13 cellular contexts compared by ENCODE assay signal in genomic region chr1:39701092-39701460, GRCh38. TPM values are rescaled to one million over a fixed set of nuclear protein-coding genes. Genes with fewer than 3 reads are reported as not detected.
DNase-seq lines count a peak whose midpoint lies in the region; ATAC-seq and TF ChIP-seq lines count a peak whose summit lies in the region.
"Had no signal": no experiment of that assay in that cellular context is flagged by ENCODE, and none has a peak within 500 bp of the region (broad histone marks: within the 10 kb centered on the region; RNA-seq: fewer than 3 reads in every experiment).

No MANE protein-coding gene starts in this region.

- H3K27me3 ChIP-seq in PC-3 (ENCODE audit: low read length) (peaks cover 19% of the 10 kb centered on the region), heart left ventricle (peaks cover 0 to 6% (median 0%) of the 10 kb centered on the region in 9 donors), trophoblast cell (ENCODE audit: insufficient read depth, low read length) (peaks cover 18% of the 10 kb centered on the region)

- TF ChIP-seq CTCF in PC-3 (conservative IDR thresholded peaks at IDR 0.05; ENCODE audit: low read depth, low read length): no peak
- TF ChIP-seq CTCF in heart left ventricle (IDR thresholded peaks at IDR 0.05): no peak

- H3K79me1 ChIP-seq in trophoblast cell (ENCODE audit: low read length): no peaks in the 10 kb centered on the region

- intact Hi-C loops in PC-3 (cut with micrococcal nuclease) (loop anchor here (2.0 kb wide), 1 partner anchor 20 kb away; no protein-coding TSS in a partner anchor), heart left ventricle (cut with DNase I) (no loop called here)

- H4K20me1 ChIP-seq in PC-3 (ENCODE audit: low read length): no peaks in the 10 kb centered on the region

- no peak overlapping the region for H4K91ac ChIP-seq in trophoblast cell (ENCODE audit: low read depth, low read length)

- no peak overlapping the region for H2BK12ac ChIP-seq in trophoblast cell (ENCODE audit: low read length)

- H4K12ac ChIP-seq in trophoblast cell (ENCODE audit: low read depth, low read length): no peak overlapping the region

- 6 to 20% (median 9%) methylated on average over 11 to 12 of the region's 12 CpGs for WGBS in heart left ventricle, 4 donors
- no CpG with 5 or more reads among the region's 12 CpGs for WGBS in trophoblast cell (ENCODE audit: extremely low coverage, insufficient coverage, insufficient read length)

- DNase-seq in PC-3: peak; percentile 8
- DNase-seq in heart left ventricle: peak in 1 of 5 donors; percentile 37
- DNase-seq in trophoblast cell: no peak
- DNase-seq in HT-29 (ENCODE audit: low spot score): no peak
- no peak for DNase-seq in T-helper 2 cell treated with Interferon-gamma antibody and Interleukin-4, amounts not matched to agents 5 μg/mL and 100 μg/mL, for 36 hours (ENCODE audit: low spot score)
- DNase-seq: activated CD4-positive, alpha-beta memory T cell treated with anti-CD3 and anti-CD28 coated beads, Interleukin-2, amount 10 ng/mL, durations not matched to agents 7 days and 5 days; cortex of kidney had no signal

- H3F3A ChIP-seq in PC-3 (ENCODE audit: low read length, unreplicated experiment): no peaks in the 10 kb centered on the region

- peaks cover 38% of the 10 kb centered on the region for H3K27me3 Mint-ChIP-seq in T-helper 2 cell treated with Interferon-gamma antibody and Interleukin-4, amounts not matched to agents 5 μg/mL and 100 μg/mL, for 36 hours (ENCODE audit: low read depth)

- H3K4me1 ChIP-seq in ES-I3 (ENCODE audit: insufficient read depth, low read length) (peaks cover 6% of the 10 kb centered on the region; the same call in 1 of the 2 replicates), PC-3 (ENCODE audit: insufficient read depth, low read length) (no peaks in the 10 kb centered on the region), heart left ventricle (peaks cover 0 to 16% (median 4%) of the 10 kb centered on the region in 12 donors), trophoblast cell (ENCODE audit: control insufficient read depth in 1 of 2, insufficient read depth in 2 of 2, low read length in 2 of 2) (no peaks in the 10 kb centered on the region)

- no peak overlapping the region for H3K18ac ChIP-seq in trophoblast cell (ENCODE audit: low read length)

- H3K79me2 ChIP-seq in PC-3 (ENCODE audit: low read length) (no peaks in the 10 kb centered on the region), trophoblast cell (ENCODE audit: control insufficient read depth, insufficient read depth, low read length, poor library complexity) (no peaks in the 10 kb centered on the region)

- no peak overlapping the region for H3K4me3 Mint-ChIP-seq in T-helper 2 cell treated with Interferon-gamma antibody and Interleukin-4, amounts not matched to agents 5 μg/mL and 100 μg/mL, for 36 hours
- H3K4me3 Mint-ChIP-seq: activated CD4-positive, alpha-beta memory T cell treated with anti-CD3 and anti-CD28 coated beads, Interleukin-2, amount 10 ng/mL, durations not matched to agents 7 days and 5 days had no signal

- no peak overlapping the region for H4K8ac ChIP-seq in trophoblast cell (ENCODE audit: low read depth, low read length)

- H3K9ac ChIP-seq in ES-I3 (ENCODE audit: low read depth, low read length): peak overlapping the region; percentile 36; the same call in 1 of the 2 replicates
- no peak overlapping the region for H3K9ac ChIP-seq in PC-3 (ENCODE audit: low read length)
- H3K9ac ChIP-seq in trophoblast cell (ENCODE audit: low read length): no peak overlapping the region

- no peaks in the 10 kb centered on the region for H3K9me2 ChIP-seq in PC-3 (replicated peaks; ENCODE audit: low read length)

- H3K36me3 ChIP-seq in ES-I3 (ENCODE audit: insufficient read depth, low read length) (no peaks in the 10 kb centered on the region), PC-3 (ENCODE audit: low read depth, low read length) (no peaks in the 10 kb centered on the region), heart left ventricle (no peaks in the 10 kb centered on the region), trophoblast cell (ENCODE audit: control insufficient read depth in 1 of 2, insufficient read depth in 2 of 2, low read length in 2 of 2) (no peaks in the 10 kb centered on the region)

- TF ChIP-seq POLR2A in heart left ventricle (IDR thresholded peaks at IDR 0.05): no peak

- H3K27ac Mint-ChIP-seq in T-helper 2 cell treated with Interferon-gamma antibody and Interleukin-4, amounts not matched to agents 5 μg/mL and 100 μg/mL, for 36 hours: no peak overlapping the region
- H3K27ac Mint-ChIP-seq: activated CD4-positive, alpha-beta memory T cell treated with anti-CD3 and anti-CD28 coated beads, Interleukin-2, amount 10 ng/mL, durations not matched to agents 7 days and 5 days had no signal

- H3K23ac ChIP-seq in trophoblast cell (ENCODE audit: low read length): no peak overlapping the region

- POLR2A ChIA-PET in PC-3 (lab: Charles Lee; ENCODE audit: unreplicated experiment): no interaction called here

- BruUV-seq in PC-3 (replicated peaks; lab: Mats Ljungman, UMichigan): no TSS peak

- ATAC-seq in PC-3 (no peak), heart left ventricle (peak; percentile 50 to 80 (median 63)), HG03135 (IDR thresholded peaks at IDR 0.05; ENCODE audit: unreplicated experiment) (no peak), GM19395 (IDR thresholded peaks at IDR 0.05; ENCODE audit: unreplicated experiment) (no peak)

- H3K36me3 Mint-ChIP-seq in T-helper 2 cell treated with Interferon-gamma antibody and Interleukin-4, amounts not matched to agents 5 μg/mL and 100 μg/mL, for 36 hours (ENCODE audit: low read depth): no peaks in the 10 kb centered on the region

- no peaks in the 10 kb centered on the region for H3K9me3 Mint-ChIP-seq in T-helper 2 cell treated with Interferon-gamma antibody and Interleukin-4, amounts not matched to agents 5 μg/mL and 100 μg/mL, for 36 hours
- H3K9me3 Mint-ChIP-seq: activated CD4-positive, alpha-beta memory T cell treated with anti-CD3 and anti-CD28 coated beads, Interleukin-2, amount 10 ng/mL, durations not matched to agents 7 days and 5 days had no signal

- no peaks in the 10 kb centered on the region for H3K4me1 Mint-ChIP-seq in T-helper 2 cell treated with Interferon-gamma antibody and Interleukin-4, amounts not matched to agents 5 μg/mL and 100 μg/mL, for 36 hours (ENCODE audit: low read depth)
- H3K4me1 Mint-ChIP-seq: activated CD4-positive, alpha-beta memory T cell treated with anti-CD3 and anti-CD28 coated beads, Interleukin-2, amount 10 ng/mL, durations not matched to agents 7 days and 5 days had no signal

- H2AK5ac ChIP-seq in trophoblast cell (ENCODE audit: low read length): no peak overlapping the region

- H3K14ac ChIP-seq in trophoblast cell (ENCODE audit: low read length): no peak overlapping the region

- H3K4ac ChIP-seq in trophoblast cell (ENCODE audit: low read depth, low read length): no peak overlapping the region

- CTCF ChIA-PET in PC-3 (lab: Charles Lee): interaction anchor here (0.5 to 1.1 kb wide), 2 partner anchors 79 to 145 kb away, joined by 3 to 6 read pairs; no protein-coding TSS in a partner anchor

- H2BK120ac ChIP-seq in trophoblast cell (ENCODE audit: insufficient read depth, low read length, poor library complexity): no peak overlapping the region

- H3K27ac ChIP-seq in PC-3 (ENCODE audit: low read length) (no peak overlapping the region), heart left ventricle (no peak overlapping the region), trophoblast cell (ENCODE audit: low read depth, low read length) (no peak overlapping the region)

- H3K9me3 ChIP-seq in ES-I3 (ENCODE audit: control insufficient read depth, insufficient read depth, low read length): no peaks in the 10 kb centered on the region
- H3K9me3 ChIP-seq in PC-3 (ENCODE audit: low read length): no peaks in the 10 kb centered on the region
- H3K9me3 ChIP-seq in heart left ventricle: no peaks in the 10 kb centered on the region
- peaks cover 3% of the 10 kb centered on the region for H3K9me3 ChIP-seq in trophoblast cell (ENCODE audit: insufficient read depth, low read depth, low read length)

- H2BK5ac ChIP-seq in trophoblast cell (ENCODE audit: low read depth, low read length, poor library complexity): no peak overlapping the region

- 0 out of 2 replicates have a peak overlapping the region, but pooled peaks have one; percentile 46 for H2AFZ ChIP-seq in PC-3 (ENCODE audit: low read length)
- no peak overlapping the region for H2AFZ ChIP-seq in trophoblast cell (ENCODE audit: insufficient read depth, low read length, poor library complexity)

- no peak overlapping the region for H3K4me3 ChIP-seq in PC-3 (ENCODE audit: low read length)
- peak overlapping the region in 1 of 12 donors; percentile 9 for H3K4me3 ChIP-seq in heart left ventricle
- H3K4me3 ChIP-seq in trophoblast cell (ENCODE audit: low read depth, low read length): no peak overlapping the region

- H3K4me2 ChIP-seq in PC-3 (ENCODE audit: low read length) (no peak overlapping the region), trophoblast cell (ENCODE audit: low read length) (peak overlapping the region; percentile 2)

RNA-seq across cellular contexts. Expression of gene HPCAL4, which starts 9.8 kb away (rescaled TPM):
- total RNA-seq in PC-3 (2014; rRNA removed) (0.04 and 0.12 TPM in 2 replicates), heart left ventricle (1 to 10 TPM in 1 of 9 donors, under 1 TPM in 8; 0.12 to 1.2 (median 0.39) TPM)
- under 1 TPM; 0.46 to 0.69 TPM for polyA plus RNA-seq in heart left ventricle
- 0.40 and 0.47 TPM in 2 replicates for polyA plus RNA-seq in trophoblast cell (2013)
- not detected in 2 replicates for total RNA-seq in HT-29 (2014; rRNA removed; shearing (Covaris generic))
- total RNA-seq: liver had no signal
- polyA plus RNA-seq: liver had no signal

RNA-seq across cellular contexts. Expression of gene NT5C1A, which starts 29.2 kb away (rescaled TPM):
- total RNA-seq in PC-3 (2014; rRNA removed): not detected in 2 replicates
- 10 to 100 TPM in 8 of 9 donors, 1 to 10 TPM in 1; 3.3 to 46.6 (median 23.8) TPM for total RNA-seq in heart left ventricle
- polyA plus RNA-seq in heart left ventricle: 1 to 10 TPM; 2.0 to 2.2 TPM
- not detected in 2 replicates for polyA plus RNA-seq in trophoblast cell (2013)
- not detected in 2 replicates for total RNA-seq in HT-29 (2014; rRNA removed; shearing (Covaris generic))
- total RNA-seq: activated CD4-positive, alpha-beta memory T cell treated with anti-CD3 and anti-CD28 coated beads, Interleukin-2, amount 10 ng/mL, durations not matched to agents 7 days and 5 days; RPMI7951 had no signal
- polyA plus RNA-seq: thymus had no signal

RNA-seq across cellular contexts. Expression of gene PPIE, which starts 37.6 kb away (rescaled TPM):
- 45.1 and 53.6 TPM in 2 replicates for total RNA-seq in PC-3 (2014; rRNA removed)
- total RNA-seq in heart left ventricle: 10 to 100 TPM; 22.2 to 33.3 (median 27.9) TPM
- polyA plus RNA-seq in heart left ventricle: 10 to 100 TPM; 33.7 to 45.3 TPM
- polyA plus RNA-seq in trophoblast cell (2013): 25.4 and 27.4 TPM in 2 replicates
- 34.8 and 38.8 TPM in 2 replicates for total RNA-seq in HT-29 (2014; rRNA removed; shearing (Covaris generic))

Comparison
In these comparisons a context has a peak if more than half of its experiments do, and no peak if none do; other contexts are left out.
1. ATAC-seq: peak in heart left ventricle (4 of 4); none in PC-3 (single experiment), HG03135 (single experiment) and GM19395 (single experiment).